Comparison of ENCODE assay signal across 8 cellular contexts in genomic region chr10:42177793-42178689, GRCh38.
DNase-seq lines count a peak whose midpoint lies in the region; ATAC-seq and TF ChIP-seq lines count a peak whose summit lies in the region.
"Not testable (repeated sequence)": the region's sequence is repeated elsewhere in the genome, so short reads cannot be mapped to it uniquely, and the experiment has no call there.

No MANE protein-coding gene starts in this region.

- TF ChIP-seq CTCF in C4-2B (conservative IDR thresholded peaks at IDR 0.05) (peak; percentile 69), GM12875 (IDR thresholded peaks at IDR 0.05; ENCODE audit: borderline replicate concordance, insufficient read depth, low read depth, low read length) (0 out of 2 replicates have a peak, but pooled peaks have one; percentile 5), VCaP (conservative IDR thresholded peaks at IDR 0.05) (peak; percentile 69), brain microvascular endothelial cell (IDR thresholded peaks at IDR 0.05; ENCODE audit: low read depth, low read length, missing control alignments) (peak; percentile 24)

- H3K36me3 ChIP-seq in brain microvascular endothelial cell (replicated peaks): not testable (repeated sequence)

- not testable (repeated sequence) for H3K4me1 Mint-ChIP-seq in memory B cell

- peaks cover 19% of the 10 kb centered on the region for H3K27me3 Mint-ChIP-seq in memory B cell

- H3K36me3 Mint-ChIP-seq in memory B cell: not testable (repeated sequence)

- ATAC-seq in memory B cell (ENCODE audit: low read depth): not testable (repeated sequence)

- not testable (repeated sequence) for H3K27ac ChIP-seq in C4-2B, VCaP, brain microvascular endothelial cell

- DNase-seq in NCI-H2171 treated with DMSO at 0.1 percent for 48 hours (lab: John Stamatoyannopoulos, UW) (peak; percentile 11), brain microvascular endothelial cell (peak; percentile 53), fibroblast of the conjunctiva (ENCODE audit: low read depth) (peak; percentile 10), stromal cell of bone marrow (ENCODE audit: low read depth) (peak; percentile 12)
- not testable (repeated sequence) for DNase-seq in memory B cell (ENCODE audit: low spot score in 2 of 2)

- in situ Hi-C loops in brain microvascular endothelial cell (cut with HindIII; ENCODE audit: low pct_ligation_motif_present, low sequenced_read_pairs): not testable (repeated sequence)

- H3K27ac Mint-ChIP-seq in memory B cell: not testable (repeated sequence)

- H3K27me3 ChIP-seq in brain microvascular endothelial cell (replicated peaks): not testable (repeated sequence)

- H3K4me3 Mint-ChIP-seq in memory B cell: peak overlapping the region; percentile 32

- not testable (repeated sequence) for H3K4me3 ChIP-seq in GM12875 (ENCODE audit: low read depth, low read length); brain microvascular endothelial cell (ENCODE audit: low read depth, low read length)

- H3K9me3 Mint-ChIP-seq in memory B cell: not testable (repeated sequence)

Comparison
In these comparisons a context has a peak if more than half of its experiments do, and no peak if none do; other contexts are left out.
1. CTCF ChIP-seq: peak in every context shown above with its lines; median percentile 69 in C4-2B; 69 in VCaP; 24 in brain microvascular endothelial cell; 5 in GM12875.